Comparison of ENCODE assay signal across 22 cellular contexts in genomic region chr9:6781476-6781875, GRCh38. TPM values are rescaled to one million over a fixed set of nuclear protein-coding genes. Genes with fewer than 3 reads are reported as not detected.
DNase-seq lines count a peak whose midpoint lies in the region; ATAC-seq lines count a peak whose summit lies in the region.
"Had no signal": no experiment of that assay in that cellular context is flagged by ENCODE, and none has a peak within 500 bp of the region (broad histone marks: within the 10 kb centered on the region; RNA-seq: fewer than 3 reads in every experiment).

No MANE protein-coding gene starts in this region.

- H3K36me3 Mint-ChIP-seq in activated T-helper 1 cell treated with anti-CD3 and anti-CD28 coated beads, Interleukin-12 subunit alpha, Interleukin-12 subunit beta, Interleukin-2, Interleukin-4 antibody, amounts not matched to agents 30 ng/mL and 10 ng/mL and 1 ng/mL, durations not matched to agents 14 hours and 24 hours and 36 hours (ENCODE audit: low read depth): peaks cover 6% of the 10 kb centered on the region

- H3K4me3 Mint-ChIP-seq in activated T-helper 1 cell treated with anti-CD3 and anti-CD28 coated beads, Interleukin-12 subunit alpha, Interleukin-12 subunit beta, Interleukin-2, Interleukin-4 antibody, amounts not matched to agents 30 ng/mL and 10 ng/mL and 1 ng/mL, durations not matched to agents 14 hours and 24 hours and 36 hours: no peak overlapping the region
- H3K4me3 Mint-ChIP-seq: activated CD4-positive, alpha-beta T cell treated with anti-CD3 and anti-CD28 coated beads for 36 hours; activated naive CD8-positive, alpha-beta T cell treated with anti-CD3 and anti-CD28 coated beads, Interleukin-2, amount 10 ng/mL, durations not matched to agents 7 days and 5 days; dendritic cell treated with granulocyte-macrophage colony-stimulating factor and Interleukin-4, amounts not matched to agents 40 ng/mL and 50 ng/mL, for 4 days; H9; nephron; stimulated activated naive B cell treated with anti-CD40 and anti-IgM and Interleukin-4, amounts not matched to agents 10 μg/mL and 1 μg/mL and 100 μg/mL, for 72 hours had no signal

- ATAC-seq in GM18867 (IDR thresholded peaks at IDR 0.05; ENCODE audit: unreplicated experiment): no peak
- ATAC-seq: foreskin keratinocyte; stimulated activated naive B cell treated with anti-CD40 and anti-IgM and Interleukin-4, amounts not matched to agents 10 μg/mL and 1 μg/mL and 100 μg/mL, for 72 hours had no signal

- H3K4me1 Mint-ChIP-seq in activated T-helper 1 cell treated with anti-CD3 and anti-CD28 coated beads, Interleukin-12 subunit alpha, Interleukin-12 subunit beta, Interleukin-2, Interleukin-4 antibody, amounts not matched to agents 30 ng/mL and 10 ng/mL and 1 ng/mL, durations not matched to agents 14 hours and 24 hours and 36 hours (ENCODE audit: low read depth): peaks cover 42% of the 10 kb centered on the region
- H3K4me1 Mint-ChIP-seq: nephron had no signal

- intact Hi-C loops in activated T-helper 1 cell treated with anti-CD3 and anti-CD28 coated beads, Interleukin-12 subunit alpha, Interleukin-12 subunit beta, Interleukin-2, Interleukin-4 antibody, amounts not matched to agents 30 ng/mL and 10 ng/mL and 1 ng/mL, durations not matched to agents 14 hours and 24 hours and 36 hours (cut with micrococcal nuclease): no loop called here

- peak; percentile 83 for DNase-seq in Ammon's horn (ENCODE audit: low spot score)
- DNase-seq in NCI-H69 (lab: John Stamatoyannopoulos, UW): peak; percentile 82
- DNase-seq in epidermal melanocyte (ENCODE audit: insufficient read length, low spot score): peak; percentile 27
- peak; percentile 85 for DNase-seq in midbrain (lab: John Stamatoyannopoulos, UW)
- no peak for DNase-seq in DMS53 treated with DMSO at 0.1 percent for 48 hours (lab: John Stamatoyannopoulos, UW; ENCODE audit: unreplicated experiment)
- no peak for DNase-seq in activated T-helper 1 cell treated with anti-CD3 and anti-CD28 coated beads, Interleukin-12 subunit alpha, Interleukin-12 subunit beta, Interleukin-2, Interleukin-4 antibody, amounts not matched to agents 30 ng/mL and 10 ng/mL and 1 ng/mL, durations not matched to agents 14 hours and 24 hours and 36 hours (ENCODE audit: low spot score)
- DNase-seq in amniotic stem cell (lab: John Stamatoyannopoulos, UW): no peak
- DNase-seq: activated CD4-positive, alpha-beta T cell treated with anti-CD3 and anti-CD28 coated beads for 36 hours; activated effector memory CD4-positive, alpha-beta T cell treated with Interleukin-2 at 50 U/mL for 16 hours; activated naive CD8-positive, alpha-beta T cell treated with anti-CD3 and anti-CD28 coated beads, Interleukin-2, amount 10 ng/mL, durations not matched to agents 7 days and 5 days; CD4-positive, alpha-beta memory T cell; foreskin keratinocyte; H9; MM.1S; NCI-H2227 treated with DMSO at 0.1 percent for 48 hours; SIG-M5; small intestine; stimulated activated naive B cell treated with anti-CD40 and anti-IgM and Interleukin-4, amounts not matched to agents 10 μg/mL and 1 μg/mL and 100 μg/mL, for 72 hours; uterus had no signal

- no peak overlapping the region for H3K27ac Mint-ChIP-seq in activated T-helper 1 cell treated with anti-CD3 and anti-CD28 coated beads, Interleukin-12 subunit alpha, Interleukin-12 subunit beta, Interleukin-2, Interleukin-4 antibody, amounts not matched to agents 30 ng/mL and 10 ng/mL and 1 ng/mL, durations not matched to agents 14 hours and 24 hours and 36 hours
- H3K27ac Mint-ChIP-seq: dendritic cell treated with granulocyte-macrophage colony-stimulating factor and Interleukin-4, amounts not matched to agents 40 ng/mL and 50 ng/mL, for 4 days; nephron had no signal

- no peaks in the 10 kb centered on the region for H3K9me3 Mint-ChIP-seq in activated T-helper 1 cell treated with anti-CD3 and anti-CD28 coated beads, Interleukin-12 subunit alpha, Interleukin-12 subunit beta, Interleukin-2, Interleukin-4 antibody, amounts not matched to agents 30 ng/mL and 10 ng/mL and 1 ng/mL, durations not matched to agents 14 hours and 24 hours and 36 hours
- H3K9me3 Mint-ChIP-seq: activated naive CD8-positive, alpha-beta T cell treated with anti-CD3 and anti-CD28 coated beads, Interleukin-2, amount 10 ng/mL, durations not matched to agents 7 days and 5 days; dendritic cell treated with granulocyte-macrophage colony-stimulating factor and Interleukin-4, amounts not matched to agents 40 ng/mL and 50 ng/mL, for 4 days; H9; nephron; stimulated activated naive B cell treated with anti-CD40 and anti-IgM and Interleukin-4, amounts not matched to agents 10 μg/mL and 1 μg/mL and 100 μg/mL, for 72 hours had no signal

- no peaks in the 10 kb centered on the region for H3K27me3 Mint-ChIP-seq in activated T-helper 1 cell treated with anti-CD3 and anti-CD28 coated beads, Interleukin-12 subunit alpha, Interleukin-12 subunit beta, Interleukin-2, Interleukin-4 antibody, amounts not matched to agents 30 ng/mL and 10 ng/mL and 1 ng/mL, durations not matched to agents 14 hours and 24 hours and 36 hours (ENCODE audit: insufficient read depth)
- H3K27me3 Mint-ChIP-seq: activated CD4-positive, alpha-beta T cell treated with anti-CD3 and anti-CD28 coated beads for 36 hours; activated naive CD8-positive, alpha-beta T cell treated with anti-CD3 and anti-CD28 coated beads, Interleukin-2, amount 10 ng/mL, durations not matched to agents 7 days and 5 days; CD4-positive, alpha-beta memory T cell; dendritic cell treated with granulocyte-macrophage colony-stimulating factor and Interleukin-4, amounts not matched to agents 40 ng/mL and 50 ng/mL, for 4 days; stimulated activated naive B cell treated with anti-CD40 and anti-IgM and Interleukin-4, amounts not matched to agents 10 μg/mL and 1 μg/mL and 100 μg/mL, for 72 hours had no signal

RNA-seq across cellular contexts. Expression of gene KDM4C, which starts 23.7 kb away (rescaled TPM):
- 35.9 and 41.4 TPM in 2 replicates for total RNA-seq in activated T-helper 1 cell treated with anti-CD3 and anti-CD28 coated beads, Interleukin-12 subunit alpha, Interleukin-12 subunit beta, Interleukin-2, Interleukin-4 antibody, amounts not matched to agents 30 ng/mL and 10 ng/mL and 1 ng/mL, durations not matched to agents 14 hours and 24 hours and 36 hours

Comparison
In these comparisons a context has a peak if more than half of its experiments do, and no peak if none do; other contexts are left out.
1. DNase-seq: peak in Ammon's horn (single experiment), NCI-H69 (single experiment), epidermal melanocyte (single experiment) and midbrain (single experiment); none in DMS53 treated with DMSO at 0.1 percent for 48 hours (single experiment), activated T-helper 1 cell treated with anti-CD3 and anti-CD28 coated beads, Interleukin-12 subunit alpha, Interleukin-12 subunit beta, Interleukin-2, Interleukin-4 antibody, amounts not matched to agents 30 ng/mL and 10 ng/mL and 1 ng/mL, durations not matched to agents 14 hours and 24 hours and 36 hours (single experiment) and amniotic stem cell (single experiment).